Comparison of ENCODE assay signal across 13 cellular contexts in the genomic region with DNA sequence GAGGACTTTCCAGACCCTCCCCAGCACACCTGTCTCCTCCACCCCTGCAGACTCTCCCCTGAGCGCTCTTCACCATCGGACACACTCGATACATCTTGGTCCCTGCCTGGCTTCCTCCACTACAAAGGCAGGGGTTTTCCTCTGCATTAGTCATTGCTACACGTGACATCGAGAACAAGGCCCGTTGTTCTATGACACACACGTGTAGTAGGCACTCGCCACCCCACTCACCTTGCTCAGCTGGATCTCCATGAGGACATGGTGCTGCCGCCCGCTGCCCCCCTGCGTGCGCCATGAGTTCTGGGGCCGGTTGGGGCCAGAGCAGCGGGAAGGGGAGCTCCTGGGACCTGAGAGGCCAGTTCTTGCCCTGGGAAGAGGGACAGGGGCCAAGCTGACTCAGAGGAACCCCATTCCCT. TPM values are rescaled to one million over a fixed set of nuclear protein-coding genes. Genes with fewer than 3 reads are reported as not detected.
DNase-seq lines count a peak whose midpoint lies in the region; ATAC-seq and TF ChIP-seq lines count a peak whose summit lies in the region.
"Had no signal": no experiment of that assay in that cellular context is flagged by ENCODE, and none has a peak within 500 bp of the region (broad histone marks: within the 10 kb centered on the region; RNA-seq: fewer than 3 reads in every experiment).

No MANE protein-coding gene starts in this region.

- H2BK120ac ChIP-seq in mesenchymal stem cell (ENCODE audit: low read depth, low read length), result no peak overlapping the region

- peaks cover 3% of the 10 kb centered on the region for H3K79me1 ChIP-seq in mesenchymal stem cell (replicated peaks; ENCODE audit: low read length, poor library complexity, severe bottlenecking)

- H3K18ac ChIP-seq in mesenchymal stem cell (ENCODE audit: low read depth in 1 of 2, low read length in 2 of 2), result no peak overlapping the region

- H2BK15ac ChIP-seq in mesenchymal stem cell (ENCODE audit: low read depth, poor library complexity, severe bottlenecking), result no peak overlapping the region

- H3K9me3 ChIP-seq in right lobe of liver (no peaks in the 10 kb centered on the region), mesenchymal stem cell (ENCODE audit: control insufficient read depth, low read length) (no peaks in the 10 kb centered on the region), right atrium auricular region (no peaks in the 10 kb centered on the region), gastroesophageal sphincter (no peaks in the 10 kb centered on the region)
- H3K9me3 ChIP-seq: BLaER1, tibial artery had no signal

- peaks cover 0 to 64% (median 25%) of the 10 kb centered on the region in 4 donors for H3K36me3 ChIP-seq in right lobe of liver
- H3K36me3 ChIP-seq in mesenchymal stem cell (ENCODE audit: control insufficient read depth in 1 of 2, insufficient read depth in 2 of 2, low read depth in 1 of 2, low read length in 2 of 2), result peaks cover 79 to 81% of the 10 kb centered on the region in 2 experiments
- H3K36me3 ChIP-seq in right atrium auricular region, result peaks cover 63% of the 10 kb centered on the region
- H3K36me3 ChIP-seq in gastroesophageal sphincter, result peaks cover 0 to 100% of the 10 kb centered on the region in 2 donors

- peak; percentile 100 for ATAC-seq in activated CD4-positive, CD25-positive, alpha-beta regulatory T cell treated with anti-CD3 and anti-CD28 coated beads, Interleukin-2, amount 50 U/mL, for 24 hours
- peak; percentile 83 for ATAC-seq in activated naive CD8-positive, alpha-beta T cell treated with anti-CD3 and anti-CD28 coated beads, Interleukin-2, amount 10 ng/mL, durations not matched to agents 7 days and 5 days (ENCODE audit: low read depth)
- ATAC-seq in right lobe of liver (no peak), gastroesophageal sphincter (no peak)

- H3K27me3 Mint-ChIP-seq in activated naive CD8-positive, alpha-beta T cell treated with anti-CD3 and anti-CD28 coated beads, Interleukin-2, amount 10 ng/mL, durations not matched to agents 7 days and 5 days, result no peaks in the 10 kb centered on the region

- no peak overlapping the region for H2AK5ac ChIP-seq in mesenchymal stem cell (ENCODE audit: low read length, severe bottlenecking)

- H3K23ac ChIP-seq in mesenchymal stem cell (ENCODE audit: low read length in 2 of 2), result no peak overlapping the region

- no peak overlapping the region for H2AFZ ChIP-seq in mesenchymal stem cell (ENCODE audit: low read depth, low read length)

- no peak overlapping the region for H3K9ac ChIP-seq in mesenchymal stem cell (ENCODE audit: low read length)
- H3K9ac ChIP-seq: BLaER1 had no signal

- H3K9me3 Mint-ChIP-seq in activated naive CD8-positive, alpha-beta T cell treated with anti-CD3 and anti-CD28 coated beads, Interleukin-2, amount 10 ng/mL, durations not matched to agents 7 days and 5 days, result no peaks in the 10 kb centered on the region

- H3K27me3 ChIP-seq in right lobe of liver (no peaks in the 10 kb centered on the region), mesenchymal stem cell (ENCODE audit: control insufficient read depth in 1 of 2, insufficient read depth in 1 of 2, low read length in 2 of 2) (no peaks in the 10 kb centered on the region), right atrium auricular region (no peaks in the 10 kb centered on the region), gastroesophageal sphincter (no peaks in the 10 kb centered on the region)
- H3K27me3 ChIP-seq: BLaER1, tibial artery had no signal

- H3K4me3 Mint-ChIP-seq in activated naive CD8-positive, alpha-beta T cell treated with anti-CD3 and anti-CD28 coated beads, Interleukin-2, amount 10 ng/mL, durations not matched to agents 7 days and 5 days, result peak overlapping the region; percentile 55

- H3K14ac ChIP-seq in mesenchymal stem cell (ENCODE audit: low read length in 2 of 2), result no peak overlapping the region

- H3K4me3 ChIP-seq in right lobe of liver, result no peak overlapping the region
- no peak overlapping the region for H3K4me3 ChIP-seq in mesenchymal stem cell (ENCODE audit: insufficient read depth in 1 of 2, low read depth in 1 of 2, low read length in 2 of 2)
- H3K4me3 ChIP-seq in right atrium auricular region, result no peak overlapping the region
- no peak overlapping the region for H3K4me3 ChIP-seq in gastroesophageal sphincter
- H3K4me3 ChIP-seq: BLaER1, tibial artery had no signal

- H4K8ac ChIP-seq in mesenchymal stem cell (ENCODE audit: low read length), result no peak overlapping the region

- no peak overlapping the region for H2BK12ac ChIP-seq in mesenchymal stem cell (ENCODE audit: low read length in 2 of 2)

- H3K36me3 Mint-ChIP-seq in activated naive CD8-positive, alpha-beta T cell treated with anti-CD3 and anti-CD28 coated beads, Interleukin-2, amount 10 ng/mL, durations not matched to agents 7 days and 5 days, result peaks cover 5% of the 10 kb centered on the region

- H3K27ac ChIP-seq in right lobe of liver (no peak overlapping the region), mesenchymal stem cell (ENCODE audit: low read length, poor library complexity, severe bottlenecking) (no peak overlapping the region), right atrium auricular region (no peak overlapping the region), gastroesophageal sphincter (no peak overlapping the region)
- H3K27ac ChIP-seq: BLaER1, tibial artery had no signal

- WGBS in right lobe of liver (ENCODE audit: insufficient coverage, low coverage, low lambda C conversion rate, missing lambda C conversion rate), result 67% methylated on average over 7 of the region's 14 CpGs
- WGBS in mesenchymal stem cell, result 95% methylated on average over 14 of the region's 14 CpGs
- 64 to 80% methylated on average over 6 to 9 of the region's 14 CpGs for WGBS in gastroesophageal sphincter (ENCODE audit: low coverage in 1 of 2), 2 donors

- H3K4me1 ChIP-seq in right lobe of liver, result no peaks in the 10 kb centered on the region
- peaks cover 3% of the 10 kb centered on the region for H3K4me1 ChIP-seq in mesenchymal stem cell (ENCODE audit: control insufficient read depth, insufficient read depth, low read depth, low read length)
- no peaks in the 10 kb centered on the region for H3K4me1 ChIP-seq in right atrium auricular region
- H3K4me1 ChIP-seq in gastroesophageal sphincter, result no peaks in the 10 kb centered on the region
- H3K4me1 ChIP-seq: tibial artery had no signal

- TF ChIP-seq CTCF in right lobe of liver (IDR thresholded peaks at IDR 0.05) (no peak), right atrium auricular region (IDR thresholded peaks at IDR 0.05) (no peak), gastroesophageal sphincter (IDR thresholded peaks at IDR 0.05) (no peak)

- H3K27ac Mint-ChIP-seq in activated naive CD8-positive, alpha-beta T cell treated with anti-CD3 and anti-CD28 coated beads, Interleukin-2, amount 10 ng/mL, durations not matched to agents 7 days and 5 days, result peak overlapping the region; percentile 78

- peak; percentile 88 for DNase-seq in Daoy (ENCODE audit: low read depth)
- DNase-seq in activated naive CD8-positive, alpha-beta T cell treated with anti-CD3 and anti-CD28 coated beads, Interleukin-2, amount 10 ng/mL, durations not matched to agents 7 days and 5 days, result no peak
- DNase-seq in stimulated activated CD4-positive, alpha-beta T cell treated with anti-CD3 and anti-CD28 coated beads, Interleukin-12 subunit alpha, Interleukin-12 subunit beta, amount 100 ng/mL, for 48 hours (ENCODE audit: low read depth in 2 of 3, low spot score in 1 of 3), result peak; percentile 49 to 56 (median 50)
- DNase-seq in right lobe of liver, result no peak
- DNase-seq in mesenchymal stem cell, result no peak
- no peak for DNase-seq in right atrium auricular region (ENCODE audit: low spot score)
- DNase-seq: foreskin melanocyte, NCI-H345, tibial artery had no signal

- POLR2A ChIA-PET in activated naive CD8-positive, alpha-beta T cell treated with anti-CD3 and anti-CD28 coated beads, Interleukin-2, amount 10 ng/mL, durations not matched to agents 7 days and 5 days (lab: Charles Lee), result interaction anchor here (1.3 kb wide), 1 partner anchor 15 kb away, joined by 4 read pairs; no protein-coding TSS in a partner anchor

- peaks cover 3% of the 10 kb centered on the region for H3K4me1 Mint-ChIP-seq in activated naive CD8-positive, alpha-beta T cell treated with anti-CD3 and anti-CD28 coated beads, Interleukin-2, amount 10 ng/mL, durations not matched to agents 7 days and 5 days

- no peak overlapping the region for H4K91ac ChIP-seq in mesenchymal stem cell (ENCODE audit: low read length)

- TF ChIP-seq POLR2A in right lobe of liver (IDR thresholded peaks at IDR 0.05) (no peak), gastroesophageal sphincter (IDR thresholded peaks at IDR 0.05) (no peak)

- TF ChIP-seq EP300 in gastroesophageal sphincter (IDR thresholded peaks at IDR 0.05), result no peak

- no peak overlapping the region for H2BK5ac ChIP-seq in mesenchymal stem cell (ENCODE audit: low read depth, low read length, poor library complexity, severe bottlenecking)

- H3K4me2 ChIP-seq in mesenchymal stem cell (ENCODE audit: low read length, poor library complexity, severe bottlenecking), result no peak overlapping the region
- H3K4me2 ChIP-seq: BLaER1 had no signal

- intact Hi-C loops in right lobe of liver (cut with DNase I), result no loop called here

- H3K4ac ChIP-seq in mesenchymal stem cell (ENCODE audit: low read depth in 1 of 2, low read length in 2 of 2), result no peak overlapping the region

RNA-seq across cellular contexts. Expression of gene ATG2A, which starts 16.7 kb away (rescaled TPM):
- 8.2 and 11.1 TPM in 2 replicates for total RNA-seq in Daoy (2014; rRNA removed; shearing (Covaris generic))
- total RNA-seq in activated naive CD8-positive, alpha-beta T cell treated with anti-CD3 and anti-CD28 coated beads, Interleukin-2, amount 10 ng/mL, durations not matched to agents 7 days and 5 days, result 10 to 100 TPM; 34.5 to 39.7 TPM
- total RNA-seq in right lobe of liver, result 10 to 100 TPM; 26.4 to 42.9 (median 32.2) TPM
- polyA plus RNA-seq in mesenchymal stem cell (2013, experiment 1 of 2), result 6.2 TPM
- polyA plus RNA-seq in mesenchymal stem cell (2013, experiment 2 of 2), result 6.0 TPM
- total RNA-seq in right atrium auricular region, result 10 to 100 TPM; 16.0 to 24.1 TPM
- 10 to 100 TPM; 18.8 to 27.2 (median 26.3) TPM for total RNA-seq in gastroesophageal sphincter

RNA-seq across cellular contexts. Expression of gene EHD1, which starts 21.9 kb away (rescaled TPM):
- total RNA-seq in Daoy (2014; rRNA removed; shearing (Covaris generic)), result 27.0 and 35.6 TPM in 2 replicates
- total RNA-seq in activated naive CD8-positive, alpha-beta T cell treated with anti-CD3 and anti-CD28 coated beads, Interleukin-2, amount 10 ng/mL, durations not matched to agents 7 days and 5 days, result 100 to 1,000 TPM; 187 to 195 TPM
- total RNA-seq in right lobe of liver, result 10 to 100 TPM; 18.8 to 36.1 (median 26.3) TPM
- 57.6 TPM for polyA plus RNA-seq in mesenchymal stem cell (2013, experiment 1 of 2)
- 57.2 TPM for polyA plus RNA-seq in mesenchymal stem cell (2013, experiment 2 of 2)
- 10 to 100 TPM; 29.5 to 34.1 TPM for total RNA-seq in right atrium auricular region
- total RNA-seq in gastroesophageal sphincter, result 100 to 1,000 TPM in 2 of 4 donors, 10 to 100 TPM in 2; 92.1 to 188 (median 101) TPM

RNA-seq across cellular contexts. Expression of gene PPP2R5B, which starts 24.2 kb away (rescaled TPM):
- total RNA-seq in Daoy (2014; rRNA removed; shearing (Covaris generic)), result 7.8 and 8.5 TPM in 2 replicates
- total RNA-seq in activated naive CD8-positive, alpha-beta T cell treated with anti-CD3 and anti-CD28 coated beads, Interleukin-2, amount 10 ng/mL, durations not matched to agents 7 days and 5 days, result 10 to 100 TPM; 18.6 to 22.3 TPM
- total RNA-seq in right lobe of liver (10 to 100 TPM in 1 of 6 experiments, 1 to 10 TPM in 5; 6.8 to 12.6 (median 8.9) TPM), right atrium auricular region (10 to 100 TPM; 21.5 to 23.0 TPM), gastroesophageal sphincter (10 to 100 TPM; 20.3 to 41.2 (median 27.0) TPM)
- polyA plus RNA-seq in mesenchymal stem cell (2013, experiment 1 of 2), result 16.6 TPM
- polyA plus RNA-seq in mesenchymal stem cell (2013, experiment 2 of 2), result 15.1 TPM

RNA-seq across cellular contexts. Expression of gene GPHA2, which starts 35.4 kb away (rescaled TPM):
- total RNA-seq in Daoy (2014; rRNA removed; shearing (Covaris generic)), result not detected in 2 replicates
- not detected for total RNA-seq in activated naive CD8-positive, alpha-beta T cell treated with anti-CD3 and anti-CD28 coated beads, Interleukin-2, amount 10 ng/mL, durations not matched to agents 7 days and 5 days
- total RNA-seq in right lobe of liver, result under 1 TPM in 1 of 6 experiments, not detected in 5; 0.46 TPM
- not detected for polyA plus RNA-seq in mesenchymal stem cell (2013, experiment 1 of 2)
- polyA plus RNA-seq in mesenchymal stem cell (2013, experiment 2 of 2), result not detected
- not detected for total RNA-seq in right atrium auricular region
- total RNA-seq in gastroesophageal sphincter, result not detected
- polyA plus RNA-seq: neural cell had no signal

RNA-seq across cellular contexts. Expression of gene CDC42BPG, which starts 55.8 kb away (rescaled TPM):
- 0.06 and 0.15 TPM in 2 replicates for total RNA-seq in Daoy (2014; rRNA removed; shearing (Covaris generic))
- 1 to 10 TPM; 3.4 to 3.5 TPM for total RNA-seq in activated naive CD8-positive, alpha-beta T cell treated with anti-CD3 and anti-CD28 coated beads, Interleukin-2, amount 10 ng/mL, durations not matched to agents 7 days and 5 days
- total RNA-seq in right lobe of liver (1 to 10 TPM in 1 of 6 experiments, under 1 TPM in 5; 0.63 to 1.1 (median 0.99) TPM), right atrium auricular region (1 to 10 TPM in 1 of 2 donors, under 1 TPM in 1; 0.33 to 1.0 TPM), gastroesophageal sphincter (under 1 TPM; 0.08 to 0.94 (median 0.22) TPM)
- polyA plus RNA-seq in mesenchymal stem cell (2013, experiment 1 of 2), result 0.26 TPM
- 0.21 TPM for polyA plus RNA-seq in mesenchymal stem cell (2013, experiment 2 of 2)
- polyA plus RNA-seq: neural cell had no signal

Comparison
In these comparisons a context has a peak if more than half of its experiments do, and no peak if none do; other contexts are left out.
1. DNase-seq: peak in Daoy (single experiment) and stimulated activated CD4-positive, alpha-beta T cell treated with anti-CD3 and anti-CD28 coated beads, Interleukin-12 subunit alpha, Interleukin-12 subunit beta, amount 100 ng/mL, for 48 hours (3 of 3); none in activated naive CD8-positive, alpha-beta T cell treated with anti-CD3 and anti-CD28 coated beads, Interleukin-2, amount 10 ng/mL, durations not matched to agents 7 days and 5 days (single experiment), right lobe of liver (0 of 3), mesenchymal stem cell (single experiment) and right atrium auricular region (single experiment).
2. ATAC-seq: peak in activated CD4-positive, CD25-positive, alpha-beta regulatory T cell treated with anti-CD3 and anti-CD28 coated beads, Interleukin-2, amount 50 U/mL, for 24 hours (2 of 2) and activated naive CD8-positive, alpha-beta T cell treated with anti-CD3 and anti-CD28 coated beads, Interleukin-2, amount 10 ng/mL, durations not matched to agents 7 days and 5 days (single experiment); none in right lobe of liver (0 of 4) and gastroesophageal sphincter (single experiment).